ENCODE assay signal across 30 cellular contexts in genomic region chr2:21012557-21012937, GRCh38. TPM values are rescaled to one million over a fixed set of nuclear protein-coding genes. Genes with fewer than 3 reads are reported as not detected.
"Had no signal": no experiment of that assay in that cellular context is flagged by ENCODE, and none has a peak within 500 bp of the region (broad histone marks: within the 10 kb centered on the region; RNA-seq: fewer than 3 reads in every experiment).

No MANE protein-coding gene starts in this region.

- ATAC-seq: effector memory CD8-positive, alpha-beta T cell; esophagus mucosa; foreskin keratinocyte; gastrocnemius medialis; gastroesophageal sphincter; heart left ventricle; heart right ventricle had no signal

- H3K27ac ChIP-seq: colonic mucosa, coronary artery, dorsolateral prefrontal cortex, epithelial cell of prostate, esophagus muscularis mucosa, esophagus squamous epithelium, foreskin keratinocyte, gastrocnemius medialis, gastroesophageal sphincter, heart left ventricle, heart right ventricle had no signal

- DNase-seq: colonic mucosa; cortex of kidney; dermis blood vessel endothelial cell; dorsolateral prefrontal cortex; effector CD4-positive, alpha-beta T cell; effector CD8-positive, alpha-beta T cell; effector memory CD4-positive, alpha-beta T cell; effector memory CD8-positive, alpha-beta T cell; endodermal cell; erythroblast; esophagus squamous epithelium; foreskin fibroblast; foreskin keratinocyte; foreskin melanocyte; gastrocnemius medialis; glutamatergic neuron; head of caudate nucleus; heart left ventricle; heart right ventricle had no signal

- FAIRE-seq: colon, endometrium, endothelial cell of umbilical vein, frontal cortex had no signal

- H3K27me3 ChIP-seq: colonic mucosa, esophagus muscularis mucosa, esophagus squamous epithelium, foreskin keratinocyte, gastrocnemius medialis, gastroesophageal sphincter, heart left ventricle had no signal

- H3K4me3 ChIP-seq: colonic mucosa, coronary artery, dorsolateral prefrontal cortex, esophagus muscularis mucosa, esophagus squamous epithelium, gastrocnemius medialis, gastroesophageal sphincter, heart left ventricle, heart right ventricle had no signal

- H3K9me3 ChIP-seq: colonic mucosa, esophagus muscularis mucosa, esophagus squamous epithelium, gastrocnemius medialis, heart left ventricle, heart right ventricle had no signal

- H3K36me3 ChIP-seq: colonic mucosa, esophagus squamous epithelium, gastrocnemius medialis, gastroesophageal sphincter had no signal

- H3K4me1 ChIP-seq: colonic mucosa, esophagus muscularis mucosa, esophagus squamous epithelium, foreskin keratinocyte, heart left ventricle had no signal

RNA-seq across cellular contexts. Expression of gene APOB, which starts 31.3 kb away (rescaled TPM):
- total RNA-seq: epithelial cell of proximal tubule, foreskin keratinocyte had no signal
- polyA plus RNA-seq: fibroblast of lung, foreskin keratinocyte had no signal
